1 cellular context compared by ENCODE assay signal in the genomic region with DNA sequence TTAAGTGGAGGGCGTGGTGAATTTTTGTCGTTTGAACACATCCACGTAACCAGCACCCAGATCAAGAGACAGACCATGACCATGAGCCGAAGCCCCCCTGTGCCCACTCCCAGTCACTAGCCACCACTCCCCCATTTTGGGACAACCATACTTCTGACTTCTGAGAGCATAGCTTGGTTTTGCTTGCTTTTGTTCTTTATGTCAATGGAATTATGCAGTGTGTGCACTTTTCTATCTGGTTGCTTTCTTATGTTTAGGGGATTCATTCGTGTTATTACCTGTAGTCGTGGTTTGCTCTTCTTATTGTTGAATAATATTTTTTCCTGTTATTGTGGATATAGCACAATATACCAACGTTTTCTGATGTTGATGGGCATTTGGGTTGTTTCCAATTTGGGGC.
TF ChIP-seq lines count a peak whose summit lies in the region.

No MANE protein-coding gene starts in this region.

TF ChIP-seq in WTC11, 78 proteins besides CTCF, POLR2A, EP300 and RAD21 (continued from another document):
- TF ChIP-seq, protein P1, sequence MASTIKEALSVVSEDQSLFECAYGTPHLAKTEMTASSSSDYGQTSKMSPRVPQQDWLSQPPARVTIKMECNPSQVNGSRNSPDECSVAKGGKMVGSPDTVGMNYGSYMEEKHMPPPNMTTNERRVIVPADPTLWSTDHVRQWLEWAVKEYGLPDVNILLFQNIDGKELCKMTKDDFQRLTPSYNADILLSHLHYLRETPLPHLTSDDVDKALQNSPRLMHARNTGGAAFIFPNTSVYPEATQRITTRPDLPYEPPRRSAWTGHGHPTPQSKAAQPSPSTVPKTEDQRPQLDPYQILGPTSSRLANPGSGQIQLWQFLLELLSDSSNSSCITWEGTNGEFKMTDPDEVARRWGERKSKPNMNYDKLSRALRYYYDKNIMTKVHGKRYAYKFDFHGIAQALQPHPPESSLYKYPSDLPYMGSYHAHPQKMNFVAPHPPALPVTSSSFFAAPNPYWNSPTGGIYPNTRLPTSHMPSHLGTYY (CRISPR knock-in tag; IDR thresholded peaks at IDR 0.05): no peak
- no peak for TF ChIP-seq HMGA2 (CRISPR knock-in tag; IDR thresholded peaks at IDR 0.05)
- no peak for TF ChIP-seq ZNF219 (CRISPR knock-in tag; IDR thresholded peaks at IDR 0.05; ENCODE audit: borderline replicate concordance)
- TF ChIP-seq, protein P2, sequence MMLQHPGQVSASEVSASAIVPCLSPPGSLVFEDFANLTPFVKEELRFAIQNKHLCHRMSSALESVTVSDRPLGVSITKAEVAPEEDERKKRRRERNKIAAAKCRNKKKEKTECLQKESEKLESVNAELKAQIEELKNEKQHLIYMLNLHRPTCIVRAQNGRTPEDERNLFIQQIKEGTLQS (CRISPR knock-in tag; conservative IDR thresholded peaks at IDR 0.05): no peak
- no peak for TF ChIP-seq MYBL2 (CRISPR knock-in tag; IDR thresholded peaks at IDR 0.05)
TF ChIP-seq in WTC11: peak in this region for 0.
